1 cellular context compared by ENCODE assay signal in the genomic region with DNA sequence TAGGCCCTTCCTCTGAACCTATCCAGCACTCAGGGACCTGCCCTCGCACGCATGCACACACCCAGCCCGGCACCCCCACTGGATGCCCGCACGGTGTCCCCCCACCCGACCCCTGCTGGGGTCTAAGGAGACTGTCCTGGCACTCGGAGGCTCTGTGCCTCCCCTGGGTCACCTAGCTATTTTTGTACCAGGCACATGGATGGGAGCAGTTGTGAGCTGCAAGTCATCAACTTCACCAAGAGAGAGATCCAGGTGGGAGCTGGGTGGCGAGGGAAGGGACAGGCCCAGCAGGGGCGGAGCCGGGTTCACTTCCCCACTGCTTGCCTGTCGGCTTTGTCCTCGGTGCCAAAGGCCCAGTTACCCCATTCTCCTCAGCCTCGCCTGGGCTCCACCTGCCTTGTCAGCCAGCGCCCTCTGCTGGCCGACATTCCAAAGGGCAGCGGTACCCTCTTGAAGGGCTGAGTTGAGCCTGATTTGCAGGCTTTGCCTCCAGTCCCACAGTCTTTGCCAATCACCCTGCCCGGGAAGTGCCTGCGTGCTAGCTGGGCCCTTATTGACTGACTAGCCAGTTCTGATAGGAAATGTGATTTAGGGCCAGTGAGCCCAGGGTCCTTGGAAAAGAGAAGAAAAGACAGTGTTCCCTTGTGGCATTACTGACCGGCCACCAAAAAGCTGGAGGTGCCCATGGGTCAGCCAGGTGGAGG.
TF ChIP-seq lines count a peak whose summit lies in the region.

No MANE protein-coding gene starts in this region.

TF ChIP-seq in WTC11, 78 proteins besides CTCF, POLR2A, EP300 and RAD21 (continued from another document and continues in another):
- TF ChIP-seq, protein P1, sequence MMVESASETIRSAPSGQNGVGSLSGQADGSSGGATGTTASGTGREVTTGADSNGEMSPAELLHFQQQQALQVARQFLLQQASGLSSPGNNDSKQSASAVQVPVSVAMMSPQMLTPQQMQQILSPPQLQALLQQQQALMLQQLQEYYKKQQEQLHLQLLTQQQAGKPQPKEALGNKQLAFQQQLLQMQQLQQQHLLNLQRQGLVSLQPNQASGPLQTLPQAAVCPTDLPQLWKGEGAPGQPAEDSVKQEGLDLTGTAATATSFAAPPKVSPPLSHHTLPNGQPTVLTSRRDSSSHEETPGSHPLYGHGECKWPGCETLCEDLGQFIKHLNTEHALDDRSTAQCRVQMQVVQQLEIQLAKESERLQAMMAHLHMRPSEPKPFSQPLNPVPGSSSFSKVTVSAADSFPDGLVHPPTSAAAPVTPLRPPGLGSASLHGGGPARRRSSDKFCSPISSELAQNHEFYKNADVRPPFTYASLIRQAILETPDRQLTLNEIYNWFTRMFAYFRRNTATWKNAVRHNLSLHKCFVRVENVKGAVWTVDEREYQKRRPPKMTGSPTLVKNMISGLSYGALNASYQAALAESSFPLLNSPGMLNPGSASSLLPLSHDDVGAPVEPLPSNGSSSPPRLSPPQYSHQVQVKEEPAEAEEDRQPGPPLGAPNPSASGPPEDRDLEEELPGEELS (CRISPR knock-in tag; IDR thresholded peaks at IDR 0.05), result no peak
- TF ChIP-seq, protein P2, sequence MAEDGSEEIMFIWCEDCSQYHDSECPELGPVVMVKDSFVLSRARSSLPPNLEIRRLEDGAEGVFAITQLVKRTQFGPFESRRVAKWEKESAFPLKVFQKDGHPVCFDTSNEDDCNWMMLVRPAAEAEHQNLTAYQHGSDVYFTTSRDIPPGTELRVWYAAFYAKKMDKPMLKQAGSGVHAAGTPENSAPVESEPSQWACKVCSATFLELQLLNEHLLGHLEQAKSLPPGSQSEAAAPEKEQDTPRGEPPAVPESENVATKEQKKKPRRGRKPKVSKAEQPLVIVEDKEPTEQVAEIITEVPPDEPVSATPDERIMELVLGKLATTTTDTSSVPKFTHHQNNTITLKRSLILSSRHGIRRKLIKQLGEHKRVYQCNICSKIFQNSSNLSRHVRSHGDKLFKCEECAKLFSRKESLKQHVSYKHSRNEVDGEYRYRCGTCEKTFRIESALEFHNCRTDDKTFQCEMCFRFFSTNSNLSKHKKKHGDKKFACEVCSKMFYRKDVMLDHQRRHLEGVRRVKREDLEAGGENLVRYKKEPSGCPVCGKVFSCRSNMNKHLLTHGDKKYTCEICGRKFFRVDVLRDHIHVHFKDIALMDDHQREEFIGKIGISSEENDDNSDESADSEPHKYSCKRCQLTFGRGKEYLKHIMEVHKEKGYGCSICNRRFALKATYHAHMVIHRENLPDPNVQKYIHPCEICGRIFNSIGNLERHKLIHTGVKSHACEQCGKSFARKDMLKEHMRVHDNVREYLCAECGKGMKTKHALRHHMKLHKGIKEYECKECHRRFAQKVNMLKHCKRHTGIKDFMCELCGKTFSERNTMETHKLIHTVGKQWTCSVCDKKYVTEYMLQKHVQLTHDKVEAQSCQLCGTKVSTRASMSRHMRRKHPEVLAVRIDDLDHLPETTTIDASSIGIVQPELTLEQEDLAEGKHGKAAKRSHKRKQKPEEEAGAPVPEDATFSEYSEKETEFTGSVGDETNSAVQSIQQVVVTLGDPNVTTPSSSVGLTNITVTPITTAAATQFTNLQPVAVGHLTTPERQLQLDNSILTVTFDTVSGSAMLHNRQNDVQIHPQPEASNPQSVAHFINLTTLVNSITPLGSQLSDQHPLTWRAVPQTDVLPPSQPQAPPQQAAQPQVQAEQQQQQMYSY (CRISPR knock-in tag; IDR thresholded peaks at IDR 0.05), result no peak
- TF ChIP-seq TP53 (CRISPR knock-in tag; IDR thresholded peaks at IDR 0.05), result no peak
- no peak for TF ChIP-seq CBFB (CRISPR knock-in tag; IDR thresholded peaks at IDR 0.05; ENCODE audit: low read depth)
- TF ChIP-seq SMAD4 (CRISPR knock-in tag; IDR thresholded peaks at IDR 0.05), result no peak
- no peak for TF ChIP-seq ATF1 (CRISPR knock-in tag; IDR thresholded peaks at IDR 0.05)
- no peak for TF ChIP-seq ZNF416 (CRISPR knock-in tag; IDR thresholded peaks at IDR 0.05)
- no peak for TF ChIP-seq PRRX2 (CRISPR knock-in tag; IDR thresholded peaks at IDR 0.05)
- no peak for TF ChIP-seq NR3C1 (CRISPR knock-in tag; conservative IDR thresholded peaks at IDR 0.05; ENCODE audit: low read depth)
- TF ChIP-seq SP1 (CRISPR knock-in tag; conservative IDR thresholded peaks at IDR 0.05), result peak; percentile 56; the same call in 1 of the 2 replicates
- TF ChIP-seq IRF2 (CRISPR knock-in tag; IDR thresholded peaks at IDR 0.05; ENCODE audit: borderline replicate concordance, low read depth), result no peak
- TF ChIP-seq JUN (CRISPR knock-in tag; IDR thresholded peaks at IDR 0.05), result no peak
- TF ChIP-seq NFATC4 (CRISPR knock-in tag; IDR thresholded peaks at IDR 0.05), result no peak
- no peak for TF ChIP-seq NFYB (CRISPR knock-in tag; conservative IDR thresholded peaks at IDR 0.05; ENCODE audit: low read depth)
- TF ChIP-seq GABPB1 (CRISPR knock-in tag; IDR thresholded peaks at IDR 0.05), result 0 out of 2 replicates have a peak, but pooled peaks have one; percentile 24
- no peak for TF ChIP-seq RELA (CRISPR knock-in tag; IDR thresholded peaks at IDR 0.05; ENCODE audit: borderline replicate concordance)
- TF ChIP-seq ZNF671 (CRISPR knock-in tag; IDR thresholded peaks at IDR 0.05), result no peak
- TF ChIP-seq ETV6 (CRISPR knock-in tag; IDR thresholded peaks at IDR 0.05), result peak; percentile 58; the same call in 1 of the 2 replicates
- TF ChIP-seq, protein P3, sequence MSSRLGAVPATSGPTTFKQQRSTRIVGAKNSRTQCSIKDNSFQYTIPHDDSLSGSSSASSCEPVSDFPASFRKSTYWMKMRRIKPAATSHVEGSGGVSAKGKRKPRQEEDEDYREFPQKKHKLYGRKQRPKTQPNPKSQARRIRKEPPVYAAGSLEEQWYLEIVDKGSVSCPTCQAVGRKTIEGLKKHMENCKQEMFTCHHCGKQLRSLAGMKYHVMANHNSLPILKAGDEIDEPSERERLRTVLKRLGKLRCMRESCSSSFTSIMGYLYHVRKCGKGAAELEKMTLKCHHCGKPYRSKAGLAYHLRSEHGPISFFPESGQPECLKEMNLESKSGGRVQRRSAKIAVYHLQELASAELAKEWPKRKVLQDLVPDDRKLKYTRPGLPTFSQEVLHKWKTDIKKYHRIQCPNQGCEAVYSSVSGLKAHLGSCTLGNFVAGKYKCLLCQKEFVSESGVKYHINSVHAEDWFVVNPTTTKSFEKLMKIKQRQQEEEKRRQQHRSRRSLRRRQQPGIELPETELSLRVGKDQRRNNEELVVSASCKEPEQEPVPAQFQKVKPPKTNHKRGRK (CRISPR knock-in tag; IDR thresholded peaks at IDR 0.05; ENCODE audit: borderline replicate concordance), result no peak
- TF ChIP-seq, protein P4, sequence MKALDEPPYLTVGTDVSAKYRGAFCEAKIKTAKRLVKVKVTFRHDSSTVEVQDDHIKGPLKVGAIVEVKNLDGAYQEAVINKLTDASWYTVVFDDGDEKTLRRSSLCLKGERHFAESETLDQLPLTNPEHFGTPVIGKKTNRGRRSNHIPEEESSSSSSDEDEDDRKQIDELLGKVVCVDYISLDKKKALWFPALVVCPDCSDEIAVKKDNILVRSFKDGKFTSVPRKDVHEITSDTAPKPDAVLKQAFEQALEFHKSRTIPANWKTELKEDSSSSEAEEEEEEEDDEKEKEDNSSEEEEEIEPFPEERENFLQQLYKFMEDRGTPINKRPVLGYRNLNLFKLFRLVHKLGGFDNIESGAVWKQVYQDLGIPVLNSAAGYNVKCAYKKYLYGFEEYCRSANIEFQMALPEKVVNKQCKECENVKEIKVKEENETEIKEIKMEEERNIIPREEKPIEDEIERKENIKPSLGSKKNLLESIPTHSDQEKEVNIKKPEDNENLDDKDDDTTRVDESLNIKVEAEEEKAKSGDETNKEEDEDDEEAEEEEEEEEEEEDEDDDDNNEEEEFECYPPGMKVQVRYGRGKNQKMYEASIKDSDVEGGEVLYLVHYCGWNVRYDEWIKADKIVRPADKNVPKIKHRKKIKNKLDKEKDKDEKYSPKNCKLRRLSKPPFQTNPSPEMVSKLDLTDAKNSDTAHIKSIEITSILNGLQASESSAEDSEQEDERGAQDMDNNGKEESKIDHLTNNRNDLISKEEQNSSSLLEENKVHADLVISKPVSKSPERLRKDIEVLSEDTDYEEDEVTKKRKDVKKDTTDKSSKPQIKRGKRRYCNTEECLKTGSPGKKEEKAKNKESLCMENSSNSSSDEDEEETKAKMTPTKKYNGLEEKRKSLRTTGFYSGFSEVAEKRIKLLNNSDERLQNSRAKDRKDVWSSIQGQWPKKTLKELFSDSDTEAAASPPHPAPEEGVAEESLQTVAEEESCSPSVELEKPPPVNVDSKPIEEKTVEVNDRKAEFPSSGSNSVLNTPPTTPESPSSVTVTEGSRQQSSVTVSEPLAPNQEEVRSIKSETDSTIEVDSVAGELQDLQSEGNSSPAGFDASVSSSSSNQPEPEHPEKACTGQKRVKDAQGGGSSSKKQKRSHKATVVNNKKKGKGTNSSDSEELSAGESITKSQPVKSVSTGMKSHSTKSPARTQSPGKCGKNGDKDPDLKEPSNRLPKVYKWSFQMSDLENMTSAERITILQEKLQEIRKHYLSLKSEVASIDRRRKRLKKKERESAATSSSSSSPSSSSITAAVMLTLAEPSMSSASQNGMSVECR (CRISPR knock-in tag; IDR thresholded peaks at IDR 0.05; ENCODE audit: borderline replicate concordance), result no peak
- TF ChIP-seq, protein P5, sequence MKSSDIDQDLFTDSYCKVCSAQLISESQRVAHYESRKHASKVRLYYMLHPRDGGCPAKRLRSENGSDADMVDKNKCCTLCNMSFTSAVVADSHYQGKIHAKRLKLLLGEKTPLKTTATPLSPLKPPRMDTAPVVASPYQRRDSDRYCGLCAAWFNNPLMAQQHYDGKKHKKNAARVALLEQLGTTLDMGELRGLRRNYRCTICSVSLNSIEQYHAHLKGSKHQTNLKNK (CRISPR knock-in tag; IDR thresholded peaks at IDR 0.05), result no peak
- TF ChIP-seq, protein P6, sequence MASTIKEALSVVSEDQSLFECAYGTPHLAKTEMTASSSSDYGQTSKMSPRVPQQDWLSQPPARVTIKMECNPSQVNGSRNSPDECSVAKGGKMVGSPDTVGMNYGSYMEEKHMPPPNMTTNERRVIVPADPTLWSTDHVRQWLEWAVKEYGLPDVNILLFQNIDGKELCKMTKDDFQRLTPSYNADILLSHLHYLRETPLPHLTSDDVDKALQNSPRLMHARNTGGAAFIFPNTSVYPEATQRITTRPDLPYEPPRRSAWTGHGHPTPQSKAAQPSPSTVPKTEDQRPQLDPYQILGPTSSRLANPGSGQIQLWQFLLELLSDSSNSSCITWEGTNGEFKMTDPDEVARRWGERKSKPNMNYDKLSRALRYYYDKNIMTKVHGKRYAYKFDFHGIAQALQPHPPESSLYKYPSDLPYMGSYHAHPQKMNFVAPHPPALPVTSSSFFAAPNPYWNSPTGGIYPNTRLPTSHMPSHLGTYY (CRISPR knock-in tag; IDR thresholded peaks at IDR 0.05), result no peak
- no peak for TF ChIP-seq FOXK1 (CRISPR knock-in tag; IDR thresholded peaks at IDR 0.05)
- no peak for TF ChIP-seq ZNF121 (CRISPR knock-in tag; IDR thresholded peaks at IDR 0.05)
- TF ChIP-seq ZNF263 (CRISPR knock-in tag; IDR thresholded peaks at IDR 0.05; ENCODE audit: low read depth), result no peak
- TF ChIP-seq GTF2I (CRISPR knock-in tag; conservative IDR thresholded peaks at IDR 0.05), result no peak
- TF ChIP-seq OVOL2 (CRISPR knock-in tag; IDR thresholded peaks at IDR 0.05; ENCODE audit: borderline replicate concordance), result no peak
- TF ChIP-seq, protein P7, sequence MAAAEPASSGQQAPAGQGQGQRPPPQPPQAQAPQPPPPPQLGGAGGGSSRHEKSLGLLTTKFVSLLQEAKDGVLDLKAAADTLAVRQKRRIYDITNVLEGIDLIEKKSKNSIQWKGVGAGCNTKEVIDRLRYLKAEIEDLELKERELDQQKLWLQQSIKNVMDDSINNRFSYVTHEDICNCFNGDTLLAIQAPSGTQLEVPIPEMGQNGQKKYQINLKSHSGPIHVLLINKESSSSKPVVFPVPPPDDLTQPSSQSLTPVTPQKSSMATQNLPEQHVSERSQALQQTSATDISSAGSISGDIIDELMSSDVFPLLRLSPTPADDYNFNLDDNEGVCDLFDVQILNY (CRISPR knock-in tag; IDR thresholded peaks at IDR 0.05), result no peak
- TF ChIP-seq, protein P8, sequence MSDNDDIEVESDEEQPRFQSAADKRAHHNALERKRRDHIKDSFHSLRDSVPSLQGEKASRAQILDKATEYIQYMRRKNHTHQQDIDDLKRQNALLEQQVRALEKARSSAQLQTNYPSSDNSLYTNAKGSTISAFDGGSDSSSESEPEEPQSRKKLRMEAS (CRISPR knock-in tag; IDR thresholded peaks at IDR 0.05), result 0 out of 2 replicates have a peak, but pooled peaks have one; percentile 59
- no peak for TF ChIP-seq NR1H2 (CRISPR knock-in tag; IDR thresholded peaks at IDR 0.05)
- TF ChIP-seq TEAD1 (CRISPR knock-in tag; IDR thresholded peaks at IDR 0.05), result peak; percentile 46; the same call in 1 of the 2 replicates
- TF ChIP-seq ZNF317 (CRISPR knock-in tag; IDR thresholded peaks at IDR 0.05; ENCODE audit: borderline replicate concordance, low read depth), result no peak
- no peak for TF ChIP-seq JAZF1 (CRISPR knock-in tag; IDR thresholded peaks at IDR 0.05)
- TF ChIP-seq, protein P9, sequence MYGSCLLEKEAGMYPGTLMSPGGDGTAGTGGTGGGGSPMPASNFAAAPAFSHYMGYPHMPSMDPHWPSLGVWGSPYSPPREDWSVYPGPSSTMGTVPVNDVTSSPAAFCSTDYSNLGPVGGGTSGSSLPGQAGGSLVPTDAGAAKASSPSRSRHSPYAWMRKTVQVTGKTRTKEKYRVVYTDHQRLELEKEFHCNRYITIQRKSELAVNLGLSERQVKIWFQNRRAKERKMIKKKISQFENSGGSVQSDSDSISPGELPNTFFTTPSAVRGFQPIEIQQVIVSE (CRISPR knock-in tag; IDR thresholded peaks at IDR 0.05; ENCODE audit: borderline replicate concordance), result no peak
- no peak for TF ChIP-seq NR2C2 (CRISPR knock-in tag; IDR thresholded peaks at IDR 0.05)
- TF ChIP-seq, protein P10, sequence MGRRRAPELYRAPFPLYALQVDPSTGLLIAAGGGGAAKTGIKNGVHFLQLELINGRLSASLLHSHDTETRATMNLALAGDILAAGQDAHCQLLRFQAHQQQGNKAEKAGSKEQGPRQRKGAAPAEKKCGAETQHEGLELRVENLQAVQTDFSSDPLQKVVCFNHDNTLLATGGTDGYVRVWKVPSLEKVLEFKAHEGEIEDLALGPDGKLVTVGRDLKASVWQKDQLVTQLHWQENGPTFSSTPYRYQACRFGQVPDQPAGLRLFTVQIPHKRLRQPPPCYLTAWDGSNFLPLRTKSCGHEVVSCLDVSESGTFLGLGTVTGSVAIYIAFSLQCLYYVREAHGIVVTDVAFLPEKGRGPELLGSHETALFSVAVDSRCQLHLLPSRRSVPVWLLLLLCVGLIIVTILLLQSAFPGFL (CRISPR knock-in tag; IDR thresholded peaks at IDR 0.05; ENCODE audit: borderline replicate concordance), result no peak
- TF ChIP-seq, protein P11, sequence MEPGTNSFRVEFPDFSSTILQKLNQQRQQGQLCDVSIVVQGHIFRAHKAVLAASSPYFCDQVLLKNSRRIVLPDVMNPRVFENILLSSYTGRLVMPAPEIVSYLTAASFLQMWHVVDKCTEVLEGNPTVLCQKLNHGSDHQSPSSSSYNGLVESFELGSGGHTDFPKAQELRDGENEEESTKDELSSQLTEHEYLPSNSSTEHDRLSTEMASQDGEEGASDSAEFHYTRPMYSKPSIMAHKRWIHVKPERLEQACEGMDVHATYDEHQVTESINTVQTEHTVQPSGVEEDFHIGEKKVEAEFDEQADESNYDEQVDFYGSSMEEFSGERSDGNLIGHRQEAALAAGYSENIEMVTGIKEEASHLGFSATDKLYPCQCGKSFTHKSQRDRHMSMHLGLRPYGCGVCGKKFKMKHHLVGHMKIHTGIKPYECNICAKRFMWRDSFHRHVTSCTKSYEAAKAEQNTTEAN (CRISPR knock-in tag; IDR thresholded peaks at IDR 0.05), result no peak
